ENCODE assay signal across 1 cellular context in genomic region chr17:48241131-48241591, GRCh38.
TF ChIP-seq lines count a peak whose summit lies in the region.

No MANE protein-coding gene starts in this region.

TF ChIP-seq in K562, 482 proteins besides CTCF, POLR2A, EP300 and RAD21 (continued from another document and continues in another):
- TF ChIP-seq EGR1 (conservative IDR thresholded peaks at IDR 0.05): peak; percentile 29
- TF ChIP-seq PHB (CRISPR knock-in tag; IDR thresholded peaks at IDR 0.05): no peak
- no peak for TF ChIP-seq ZNF79 (CRISPR knock-in tag; IDR thresholded peaks at IDR 0.05; ENCODE audit: low read depth)
- no peak for TF ChIP-seq ZNF778 (CRISPR knock-in tag; IDR thresholded peaks at IDR 0.05)
- no peak for TF ChIP-seq SNIP1 (IDR thresholded peaks at IDR 0.05; ENCODE audit: low read depth)
- TF ChIP-seq ZSCAN29 (IDR thresholded peaks at IDR 0.05): no peak
- no peak for TF ChIP-seq STAT6 (CRISPR knock-in tag; IDR thresholded peaks at IDR 0.05)
- no peak for TF ChIP-seq HMG20A (CRISPR knock-in tag; conservative IDR thresholded peaks at IDR 0.05)
- TF ChIP-seq MGA (IDR thresholded peaks at IDR 0.05): peak; percentile 70
- no peak for TF ChIP-seq AFF1 (IDR thresholded peaks at IDR 0.05; ENCODE audit: low read depth in 1 of 2, partially characterized antibody in 2 of 2)
- no peak for TF ChIP-seq TAF1 (IDR thresholded peaks at IDR 0.05; ENCODE audit: control insufficient read depth, extremely low read depth, insufficient read depth, low read length, severe bottlenecking)
- TF ChIP-seq GTF2E2 (tag; IDR thresholded peaks at IDR 0.05): peak; percentile 60; the same call in 1 of the 2 replicates
- no peak for TF ChIP-seq ZBTB9 (CRISPR knock-in tag; IDR thresholded peaks at IDR 0.05)
- no peak for TF ChIP-seq PTRF (tag; IDR thresholded peaks at IDR 0.05)
- TF ChIP-seq TFAM (CRISPR knock-in tag; conservative IDR thresholded peaks at IDR 0.05): no peak
- no peak for TF ChIP-seq KLF10 (CRISPR knock-in tag; IDR thresholded peaks at IDR 0.05)
- TF ChIP-seq ZNF586 (CRISPR knock-in tag; conservative IDR thresholded peaks at IDR 0.05): no peak
- TF ChIP-seq CBX2 (IDR thresholded peaks at IDR 0.05; ENCODE audit: insufficient read depth, low read length, poor library complexity, severe bottlenecking): no peak
- no peak for TF ChIP-seq ERF (CRISPR knock-in tag; IDR thresholded peaks at IDR 0.05)
- no peak for TF ChIP-seq HMG20B (CRISPR knock-in tag; IDR thresholded peaks at IDR 0.05)
- TF ChIP-seq ZNF165 (CRISPR knock-in tag; IDR thresholded peaks at IDR 0.05; ENCODE audit: borderline replicate concordance): no peak
- no peak for TF ChIP-seq E2F5 (CRISPR knock-in tag; IDR thresholded peaks at IDR 0.05)
- TF ChIP-seq ZNF140 (CRISPR knock-in tag; IDR thresholded peaks at IDR 0.05): no peak
- TF ChIP-seq ZNF592 (IDR thresholded peaks at IDR 0.05): peak; percentile 96
- TF ChIP-seq ZNF75A (CRISPR knock-in tag; IDR thresholded peaks at IDR 0.05): no peak
- TF ChIP-seq HNRNPH1 (optimal IDR thresholded peaks at IDR 0.05; ENCODE audit: low read depth, low read length): no peak
- TF ChIP-seq KLF13 (tag; IDR thresholded peaks at IDR 0.05; ENCODE audit: borderline replicate concordance, low read depth): no peak
- no peak for TF ChIP-seq KLF1 (tag; IDR thresholded peaks at IDR 0.05)
- TF ChIP-seq RNF2 (IDR thresholded peaks at IDR 0.05): peak; percentile 69
- TF ChIP-seq ZNF133 (CRISPR knock-in tag; IDR thresholded peaks at IDR 0.05): no peak
- TF ChIP-seq FOXJ2 (tag; IDR thresholded peaks at IDR 0.05): no peak
- no peak for TF ChIP-seq MYBL2 (IDR thresholded peaks at IDR 0.05; ENCODE audit: low read depth)
- TF ChIP-seq MYBL2 (CRISPR knock-in tag; IDR thresholded peaks at IDR 0.05; ENCODE audit: borderline replicate concordance): no peak
- TF ChIP-seq CXXC5 (CRISPR knock-in tag; IDR thresholded peaks at IDR 0.05): peak; percentile 49
- TF ChIP-seq ZNF232 (CRISPR knock-in tag; IDR thresholded peaks at IDR 0.05): no peak
- TF ChIP-seq NUFIP1 (IDR thresholded peaks at IDR 0.05; ENCODE audit: partially characterized antibody): no peak
- TF ChIP-seq SAFB (IDR thresholded peaks at IDR 0.05; ENCODE audit: borderline replicate concordance, low read depth, low read length): no peak
- TF ChIP-seq HNRNPUL1 (IDR thresholded peaks at IDR 0.05; ENCODE audit: low read length): no peak
- TF ChIP-seq BDP1 (IDR thresholded peaks at IDR 0.05; ENCODE audit: insufficient read depth, insufficient read length): no peak
